8 cellular contexts compared by ENCODE assay signal in genomic region chr15:90407871-90408317, GRCh38. TPM values are rescaled to one million over a fixed set of nuclear protein-coding genes. Genes with fewer than 3 reads are reported as not detected.
A peak's percentile ranks its signal among the peaks of the same experiment; 100 is the strongest.
DNase-seq lines count a peak whose midpoint lies in the region; ATAC-seq, FAIRE-seq and TF ChIP-seq lines count a peak whose summit lies in the region.

No MANE protein-coding gene starts in this region.

- CTCF ChIA-PET in Calu3 (lab: Charles Lee), result interaction anchor here (1.0 to 1.7 kb wide), 3 partner anchors 12 to 20 kb away, joined by 4 to 13 read pairs (median 5); partner anchors contain the start of gene IQGAP1

- no peaks in the 10 kb centered on the region for H3K27me3 Mint-ChIP-seq in Calu3 (ENCODE audit: unreplicated experiment)

- H2BK120ac ChIP-seq in trophoblast cell (ENCODE audit: insufficient read depth, low read length, poor library complexity), result no peak overlapping the region

- H3K4me1 Mint-ChIP-seq in Calu3 (ENCODE audit: low read depth, unreplicated experiment), result peaks cover 56% of the 10 kb centered on the region

- WGBS in HUES64, result 84% methylated on average over 2 of the region's 2 CpGs
- no CpG with 5 or more reads among the region's 2 CpGs for WGBS in trophoblast cell (ENCODE audit: extremely low coverage, insufficient coverage, insufficient read length)
- WGBS in psoas muscle, 3 donors, result 76 to 83% (median 82%) methylated on average over 2 of the region's 2 CpGs

- H3K79me1 ChIP-seq in trophoblast cell (ENCODE audit: low read length), result peaks cover 5% of the 10 kb centered on the region

- no peak for FAIRE-seq in frontal cortex (lab: Jason Lieb, UNC)
- FAIRE-seq in D721Med (lab: Jason Lieb, UNC), result no peak

- H3K4me3 ChIP-seq in HUES64 (ENCODE audit: low read length) (no peak overlapping the region), trophoblast cell (ENCODE audit: low read depth, low read length) (no peak overlapping the region), psoas muscle (no peak overlapping the region)

- no peak overlapping the region for H3K14ac ChIP-seq in trophoblast cell (ENCODE audit: low read length)

- H3K9ac ChIP-seq in HUES64 (ENCODE audit: low read depth, low read length) (no peak overlapping the region), trophoblast cell (ENCODE audit: low read length) (no peak overlapping the region)

- TF ChIP-seq CTCF in Calu3 (IDR thresholded peaks at IDR 0.05; ENCODE audit: unreplicated experiment) (no peak), psoas muscle (IDR thresholded peaks at IDR 0.05) (no peak), D721Med (IDR thresholded peaks at IDR 0.05; ENCODE audit: insufficient read depth, missing control alignments) (no peak)

- BruUV-seq in Calu3 (replicated peaks; lab: Mats Ljungman, UMichigan), result no TSS peak

- H3K79me2 ChIP-seq in trophoblast cell (ENCODE audit: control insufficient read depth, insufficient read depth, low read length, poor library complexity), result peaks cover 18% of the 10 kb centered on the region

- H3K9me3 Mint-ChIP-seq in Calu3 (ENCODE audit: low read depth, unreplicated experiment), result peaks cover 2% of the 10 kb centered on the region

- intact Hi-C loops in Calu3 (cut with micrococcal nuclease; ENCODE audit: unreplicated experiment) (no loop called here), psoas muscle (cut with DNase I) (no loop called here)

- no peak overlapping the region for H3K18ac ChIP-seq in trophoblast cell (ENCODE audit: low read length)

- peaks cover 58% of the 10 kb centered on the region for H3K4me1 ChIP-seq in HUES64 (ENCODE audit: insufficient read depth, low read length)
- peaks cover 6% of the 10 kb centered on the region in 2 experiments for H3K4me1 ChIP-seq in trophoblast cell (ENCODE audit: control insufficient read depth in 1 of 2, insufficient read depth in 2 of 2, low read length in 2 of 2)
- peaks cover 80% of the 10 kb centered on the region for H3K4me1 ChIP-seq in psoas muscle

- H3K27ac Mint-ChIP-seq in Calu3 (ENCODE audit: unreplicated experiment), result peak overlapping the region; percentile 24

- H3K23ac ChIP-seq in trophoblast cell (ENCODE audit: low read length), result no peak overlapping the region

- DNase-seq in Calu3, result no peak
- DNase-seq in dedifferentiated amniotic fluid mesenchymal stem cell (ENCODE audit: extremely low spot score), result peak; percentile 11
- no peak for DNase-seq in trophoblast cell
- no peak for DNase-seq in frontal cortex (ENCODE audit: low spot score in 2 of 2)
- no peak for DNase-seq in psoas muscle
- no peak for DNase-seq in Ammon's horn (ENCODE audit: low spot score)
- no peak for DNase-seq in D721Med (ENCODE audit: insufficient read length, low spot score)

- H4K12ac ChIP-seq in trophoblast cell (ENCODE audit: low read depth, low read length), result no peak overlapping the region

- H4K91ac ChIP-seq in trophoblast cell (ENCODE audit: low read depth, low read length), result no peak overlapping the region

- peak overlapping the region; percentile 67 for H3K4ac ChIP-seq in trophoblast cell (ENCODE audit: low read depth, low read length)

- H2BK12ac ChIP-seq in trophoblast cell (ENCODE audit: low read length), result no peak overlapping the region

- H3K27ac ChIP-seq in HUES64 (ENCODE audit: low read depth, low read length) (peak overlapping the region; percentile 15; the same call in 1 of the 2 replicates), trophoblast cell (ENCODE audit: low read depth, low read length) (no peak overlapping the region), psoas muscle (no peak overlapping the region)

- no peak overlapping the region for H3K4me2 ChIP-seq in trophoblast cell (ENCODE audit: low read length)

- H2AK5ac ChIP-seq in trophoblast cell (ENCODE audit: low read length), result no peak overlapping the region

- H3K4me3 Mint-ChIP-seq in Calu3 (ENCODE audit: low read depth, unreplicated experiment), result peak overlapping the region; percentile 2

- no peak for ATAC-seq in psoas muscle

- no peaks in the 10 kb centered on the region for H3K27me3 ChIP-seq in HUES64 (ENCODE audit: insufficient read depth, low read length)
- H3K27me3 ChIP-seq in trophoblast cell (ENCODE audit: insufficient read depth, low read length), result no peaks in the 10 kb centered on the region
- no peaks in the 10 kb centered on the region for H3K27me3 ChIP-seq in psoas muscle (ENCODE audit: insufficient read depth in 3 of 3, low read length in 2 of 3)

- H3K9me3 ChIP-seq in HUES64 (ENCODE audit: insufficient read depth, low read depth, low read length), result no peaks in the 10 kb centered on the region
- no peaks in the 10 kb centered on the region for H3K9me3 ChIP-seq in trophoblast cell (ENCODE audit: insufficient read depth, low read depth, low read length)
- H3K9me3 ChIP-seq in psoas muscle, result no peaks in the 10 kb centered on the region

- no peak overlapping the region for H2AFZ ChIP-seq in trophoblast cell (ENCODE audit: insufficient read depth, low read length, poor library complexity)

- no peak overlapping the region for H2BK5ac ChIP-seq in trophoblast cell (ENCODE audit: low read depth, low read length, poor library complexity)

- H3K36me3 ChIP-seq in HUES64 (ENCODE audit: insufficient read depth, low read length) (no peaks in the 10 kb centered on the region), trophoblast cell (ENCODE audit: control insufficient read depth in 1 of 2, insufficient read depth in 2 of 2, low read length in 2 of 2) (peaks cover 2 to 12% of the 10 kb centered on the region in 2 experiments), psoas muscle (ENCODE audit: insufficient read depth in 1 of 2, low read depth in 1 of 2) (no peaks in the 10 kb centered on the region)

- peaks cover 19% of the 10 kb centered on the region for H3K36me3 Mint-ChIP-seq in Calu3 (ENCODE audit: insufficient read depth, unreplicated experiment)

- no peak overlapping the region for H4K8ac ChIP-seq in trophoblast cell (ENCODE audit: low read depth, low read length)

RNA-seq across cellular contexts. Expression of gene IQGAP1, which starts 19.9 kb away (rescaled TPM):
- total RNA-seq in Calu3 (2022) (193 and 206 TPM in 2 replicates), frontal cortex (44.8 TPM), psoas muscle (10 to 100 TPM; 39.7 to 72.2 (median 50.6) TPM)
- 53.3 TPM for polyA plus RNA-seq in HUES64 (2013, experiment 1 of 2)
- 67.4 TPM for polyA plus RNA-seq in HUES64 (2013, experiment 2 of 2)
- polyA plus RNA-seq in trophoblast cell (2013), result 301 and 302 TPM in 2 replicates
- polyA plus RNA-seq in psoas muscle, result 10 to 100 TPM; 31.1 to 58.7 (median 37.7) TPM

RNA-seq across cellular contexts. Expression of gene ZNF774, which starts 55.8 kb away (rescaled TPM):
- total RNA-seq in Calu3 (2022) (6.2 and 10.4 TPM in 2 replicates), frontal cortex (4.5 TPM), psoas muscle (10 to 100 TPM in 2 of 4 donors, 1 to 10 TPM in 2; 7.6 to 19.6 (median 11.8) TPM)
- 0.85 TPM for polyA plus RNA-seq in HUES64 (2013, experiment 1 of 2)
- polyA plus RNA-seq in HUES64 (2013, experiment 2 of 2), result 0.82 TPM
- 1.9 and 2.3 TPM in 2 replicates for polyA plus RNA-seq in trophoblast cell (2013)
- 1 to 10 TPM; 2.8 to 7.9 (median 4.3) TPM for polyA plus RNA-seq in psoas muscle
